8 cellular contexts compared by ENCODE assay signal in genomic region chr15:45522931-45523331, GRCh38. TPM values are rescaled to one million over a fixed set of nuclear protein-coding genes. Genes with fewer than 3 reads are reported as not detected.
DNase-seq lines count a peak whose midpoint lies in the region; ATAC-seq, FAIRE-seq and TF ChIP-seq lines count a peak whose summit lies in the region.

No MANE protein-coding gene starts in this region.

- FAIRE-seq in kidney (lab: Jason Lieb, UNC), result no peak

- peaks cover 20% of the 10 kb centered on the region for H3K4me1 Mint-ChIP-seq in stimulated activated naive CD8-positive, alpha-beta T cell treated with anti-CD3 and anti-CD28 coated beads, Interleukin-15, amount 100 ng/mL, for 72 hours

- TF ChIP-seq CTCF in body of pancreas (IDR thresholded peaks at IDR 0.05) (no peak), kidney (IDR thresholded peaks at IDR 0.05; ENCODE audit: borderline replicate concordance, extremely low read depth, insufficient read depth) (no peak)

- intact Hi-C loops in body of pancreas (cut with DNase I), result no loop called here
- intact Hi-C loops in kidney (cut with DNase I), result no loop called here

- H3K36me3 ChIP-seq in body of pancreas (replicated peaks in 1 of 2; ENCODE audit: insufficient read depth in 1 of 2, low read depth in 2 of 2) (no peaks in the 10 kb centered on the region), kidney (ENCODE audit: control insufficient read depth in 1 of 2, insufficient read depth in 2 of 2, low read length in 2 of 2) (no peaks in the 10 kb centered on the region)

- H3K27ac Mint-ChIP-seq in stimulated activated naive CD8-positive, alpha-beta T cell treated with anti-CD3 and anti-CD28 coated beads, Interleukin-15, amount 100 ng/mL, for 72 hours, result peak overlapping the region in 1 of 2 donors; percentile 65

- WGBS in body of pancreas, 2 donors, result 0 to 1% methylated on average over 2 to 18 of the region's 18 CpGs

- H3K4me1 ChIP-seq in body of pancreas (peaks cover 18% of the 10 kb centered on the region), kidney (ENCODE audit: control insufficient read depth in 1 of 2, insufficient read depth in 1 of 2, low read depth in 1 of 2, low read length in 2 of 2) (peaks cover 3 to 11% of the 10 kb centered on the region in 2 donors)

- peak; percentile 30 for ATAC-seq in body of pancreas
- no peak for ATAC-seq in stimulated activated naive CD8-positive, alpha-beta T cell treated with anti-CD3 and anti-CD28 coated beads, Interleukin-15, amount 100 ng/mL, for 72 hours
- no peak for ATAC-seq in HG02973 (IDR thresholded peaks at IDR 0.05; ENCODE audit: unreplicated experiment)

- H3K9me3 ChIP-seq in body of pancreas, result no peaks in the 10 kb centered on the region
- no peaks in the 10 kb centered on the region for H3K9me3 ChIP-seq in kidney (ENCODE audit: control insufficient read depth in 1 of 2, low read length in 2 of 2)

- DNase-seq in EL (peak; percentile 51), body of pancreas (no peak), kidney (no peak), ecto neural progenitor cell (ENCODE audit: low spot score) (no peak), NCI-H446 treated with DMSO at 0.1 percent for 48 hours (lab: John Stamatoyannopoulos, UW) (no peak)
- no peak for DNase-seq in Jurkat, Clone E6-1 (ENCODE audit: low read depth, low spot score)
- DNase-seq in stimulated activated naive CD8-positive, alpha-beta T cell treated with anti-CD3 and anti-CD28 coated beads, Interleukin-15, amount 100 ng/mL, for 72 hours, result no peak

- peak overlapping the region; percentile 83 to 86 for H3K4me3 Mint-ChIP-seq in stimulated activated naive CD8-positive, alpha-beta T cell treated with anti-CD3 and anti-CD28 coated beads, Interleukin-15, amount 100 ng/mL, for 72 hours

- H3K4me3 ChIP-seq in Jurkat, Clone E6-1 (ENCODE audit: low read length), result peak overlapping the region; percentile 65
- H3K4me3 ChIP-seq in body of pancreas, result peak overlapping the region in 1 of 2 donors; percentile 61
- H3K4me3 ChIP-seq in kidney (ENCODE audit: low read length in 2 of 2), result peak overlapping the region; percentile 63 to 80

- peaks cover 9% of the 10 kb centered on the region for H3K27me3 Mint-ChIP-seq in stimulated activated naive CD8-positive, alpha-beta T cell treated with anti-CD3 and anti-CD28 coated beads, Interleukin-15, amount 100 ng/mL, for 72 hours

- no peaks in the 10 kb centered on the region for H3K9me3 Mint-ChIP-seq in stimulated activated naive CD8-positive, alpha-beta T cell treated with anti-CD3 and anti-CD28 coated beads, Interleukin-15, amount 100 ng/mL, for 72 hours

- no peaks in the 10 kb centered on the region for H3K27me3 ChIP-seq in body of pancreas

- peak overlapping the region in 1 of 2 donors; percentile 87 for H3K9ac ChIP-seq in kidney (ENCODE audit: low read length in 2 of 2)

- TF ChIP-seq POLR2A in body of pancreas (IDR thresholded peaks at IDR 0.05), result peak in 1 of 3 donors; percentile 32

- H3K27ac ChIP-seq in body of pancreas (peak overlapping the region; percentile 55 to 78 (median 72)), kidney (ENCODE audit: low read depth in 2 of 2, low read length in 2 of 2) (peak overlapping the region; percentile 24 to 78)

RNA-seq across cellular contexts. Expression of gene SLC30A4, which starts 0.4 kb away (rescaled TPM):
- polyA plus RNA-seq in Jurkat, Clone E6-1 (2012; ENCODE audit: insufficient read depth, insufficient read length), result 4.9 TPM
- total RNA-seq in body of pancreas, result 1 to 10 TPM; 2.0 to 2.6 TPM
- total RNA-seq in kidney, result 7.4 TPM
- 3.1 TPM for polyA plus RNA-seq in kidney (ENCODE audit: insufficient read depth, low read depth, low replicate concordance)
